Comparison of ENCODE assay signal across 19 cellular contexts in genomic region chr16:87601322-87602004, GRCh38. TPM values are rescaled to one million over a fixed set of nuclear protein-coding genes. Genes with fewer than 3 reads are reported as not detected.
DNase-seq lines count a peak whose midpoint lies in the region; ATAC-seq, FAIRE-seq and TF ChIP-seq lines count a peak whose summit lies in the region.
"Had no signal": no experiment of that assay in that cellular context is flagged by ENCODE, and none has a peak within 500 bp of the region (broad histone marks: within the 10 kb centered on the region; RNA-seq: fewer than 3 reads in every experiment).

No MANE protein-coding gene starts in this region.

- no peak for TF ChIP-seq EP300 in A549 (IDR thresholded peaks at IDR 0.05)

- H3K4me2 ChIP-seq in A549 (peak overlapping the region; percentile 93), astrocyte (ENCODE audit: low read length) (no peak overlapping the region)

- no peak for TF ChIP-seq RAD21 in A549 (conservative IDR thresholded peaks at IDR 0.05 in 1 of 2, IDR thresholded peaks at IDR 0.05 in 1 of 2)

- CTCF ChIA-PET in A549 (lab: Yijun Ruan, JAX) = interaction anchor here (1.8 to 2.2 kb wide), 2 partner anchors 13 to 35 kb away, joined by 5 to 10 read pairs; no protein-coding TSS in a partner anchor

- no peak overlapping the region for H2AFZ ChIP-seq in astrocyte (ENCODE audit: low read depth, low read length)

- TF ChIP-seq CTCF in A549 (IDR thresholded peaks at IDR 0.05) = no peak
- no peak for TF ChIP-seq CTCF in astrocyte (IDR thresholded peaks at IDR 0.05; ENCODE audit: insufficient read depth, low read depth, low read length)
- no peak for TF ChIP-seq CTCF in mesothelial cell of epicardium (IDR thresholded peaks at IDR 0.05; ENCODE audit: unreplicated experiment)
- TF ChIP-seq CTCF in colonic mucosa (IDR thresholded peaks at IDR 0.05) = no peak

- no peaks in the 10 kb centered on the region for H4K20me1 ChIP-seq in astrocyte (ENCODE audit: insufficient read depth, low read length)

- no peak overlapping the region for H3K27ac Mint-ChIP-seq in astrocyte (ENCODE audit: unreplicated experiment)
- H3K27ac Mint-ChIP-seq in mesothelial cell of epicardium = peak overlapping the region; percentile 23
- H3K27ac Mint-ChIP-seq: activated naive CD4-positive, alpha-beta T cell treated with anti-CD3 and anti-CD28 coated beads, Interleukin-2, amount 10 ng/mL, durations not matched to agents 7 days and 5 days had no signal

- WGBS in A549 (ENCODE audit: missing lambda C conversion rate) = 35% methylated on average over 35 of the region's 35 CpGs

- H3K36me3 Mint-ChIP-seq in astrocyte (ENCODE audit: low read depth, unreplicated experiment) (peaks cover under 1% of the 10 kb centered on the region), mesothelial cell of epicardium (no peaks in the 10 kb centered on the region)
- H3K36me3 Mint-ChIP-seq: activated naive CD4-positive, alpha-beta T cell treated with anti-CD3 and anti-CD28 coated beads, Interleukin-2, amount 10 ng/mL, durations not matched to agents 7 days and 5 days had no signal

- intact Hi-C loops in colonic mucosa (cut with DNase I) = no loop called here

- FAIRE-seq in A549 (lab: Jason Lieb, UNC) (no peak), astrocyte (lab: Jason Lieb, UNC) (no peak)
- FAIRE-seq: GM18507 had no signal

- DNase-seq in A549 (ENCODE audit: low read depth in 1 of 2, low spot score in 1 of 2) (no peak), COR-L47 (lab: John Stamatoyannopoulos, UW) (peak; percentile 47), astrocyte (ENCODE audit: low read depth) (no peak), mesothelial cell of epicardium (ENCODE audit: low spot score in 2 of 2, unreplicated experiment in 2 of 2) (no peak), colonic mucosa (no peak)
- DNase-seq: activated CD4-positive, alpha-beta T cell treated with anti-CD3 and anti-CD28 coated beads, Interleukin-2, amount 50 U/mL, for 48 hours; activated naive CD4-positive, alpha-beta T cell treated with anti-CD3 and anti-CD28 coated beads, Interleukin-2, amount 10 ng/mL, durations not matched to agents 7 days and 5 days; esophagus squamous epithelium; GDM1; IMR-90; midbrain; NCI-H1092 treated with DMSO at 0.1 percent for 48 hours; NCI-H446; OCI-M1 had no signal

- peak overlapping the region; percentile 51 for H3K4me3 ChIP-seq in A549
- no peak overlapping the region for H3K4me3 ChIP-seq in astrocyte (ENCODE audit: insufficient read depth, low read depth, low read length)
- H3K4me3 ChIP-seq in colonic mucosa = no peak overlapping the region

- no peak for TF ChIP-seq POLR2A in A549 (IDR thresholded peaks at IDR 0.05; ENCODE audit: low read length)

- no peak overlapping the region for H3K9ac ChIP-seq in astrocyte (ENCODE audit: low read length)
- H3K9ac ChIP-seq in colonic mucosa (ENCODE audit: low read depth in 2 of 2, low read length in 2 of 2) = no peak overlapping the region

- H3K27ac ChIP-seq in A549 (peak overlapping the region; percentile 13 to 81; a peak in 4 of 6 replicates), astrocyte (ENCODE audit: low read depth, low read length) (no peak overlapping the region), colonic mucosa (no peak overlapping the region)
- H3K27ac ChIP-seq: esophagus squamous epithelium had no signal

- H3K27me3 Mint-ChIP-seq in astrocyte (ENCODE audit: low read depth, unreplicated experiment) = peaks cover 38% of the 10 kb centered on the region
- peaks cover 37% of the 10 kb centered on the region for H3K27me3 Mint-ChIP-seq in mesothelial cell of epicardium (ENCODE audit: low read depth)

- H3K4me1 ChIP-seq in A549 (peaks cover 8% of the 10 kb centered on the region; the same call in 1 of the 3 replicates), astrocyte (ENCODE audit: insufficient read depth, low read length) (no peaks in the 10 kb centered on the region), colonic mucosa (no peaks in the 10 kb centered on the region)

- peaks cover 71% of the 10 kb centered on the region for H3K27me3 ChIP-seq in astrocyte (ENCODE audit: insufficient read depth, low read length)
- peaks cover 36% of the 10 kb centered on the region for H3K27me3 ChIP-seq in colonic mucosa

- POLR2A ChIA-PET in A549 (lab: Yijun Ruan, JAX) = interaction anchor here (0.6 kb wide), 1 partner anchor 617 kb away, joined by 3 read pairs; no protein-coding TSS in a partner anchor

- peak overlapping the region; percentile 77 for H3K4me3 Mint-ChIP-seq in astrocyte (ENCODE audit: unreplicated experiment)
- peak overlapping the region; percentile 76 for H3K4me3 Mint-ChIP-seq in mesothelial cell of epicardium
- H3K4me3 Mint-ChIP-seq: activated naive CD4-positive, alpha-beta T cell treated with anti-CD3 and anti-CD28 coated beads, Interleukin-2, amount 10 ng/mL, durations not matched to agents 7 days and 5 days had no signal

- H3K9me3 Mint-ChIP-seq in astrocyte (ENCODE audit: unreplicated experiment) (peaks cover 2% of the 10 kb centered on the region), mesothelial cell of epicardium (no peaks in the 10 kb centered on the region)
- H3K9me3 Mint-ChIP-seq: activated naive CD4-positive, alpha-beta T cell treated with anti-CD3 and anti-CD28 coated beads, Interleukin-2, amount 10 ng/mL, durations not matched to agents 7 days and 5 days had no signal

- H3K79me2 ChIP-seq in astrocyte (ENCODE audit: insufficient read depth, low read length) = no peaks in the 10 kb centered on the region

- H3K4me1 Mint-ChIP-seq in astrocyte (ENCODE audit: low read depth, unreplicated experiment) = no peaks in the 10 kb centered on the region
- H3K4me1 Mint-ChIP-seq in mesothelial cell of epicardium = peaks cover 15% of the 10 kb centered on the region

- H3K9me3 ChIP-seq in A549 (peaks cover 15% of the 10 kb centered on the region), astrocyte (ENCODE audit: insufficient read depth, low read depth, low read length) (peaks cover 3% of the 10 kb centered on the region), colonic mucosa (no peaks in the 10 kb centered on the region)

- H3K36me3 ChIP-seq in astrocyte (ENCODE audit: insufficient read depth, low read length) = no peaks in the 10 kb centered on the region
- no peaks in the 10 kb centered on the region for H3K36me3 ChIP-seq in colonic mucosa
- H3K36me3 ChIP-seq: esophagus squamous epithelium had no signal

- no peak for ATAC-seq in A549
- no peak for ATAC-seq in HG03095 (IDR thresholded peaks at IDR 0.05; ENCODE audit: unreplicated experiment)
- ATAC-seq in HG02588 (IDR thresholded peaks at IDR 0.05; ENCODE audit: unreplicated experiment) = no peak
- ATAC-seq in HG02885 (IDR thresholded peaks at IDR 0.05; ENCODE audit: poor library complexity, unreplicated experiment) = no peak

TF ChIP-seq in A549, 52 proteins besides CTCF, POLR2A, EP300 and RAD21:
- TF ChIP-seq EHF (CRISPR knock-in tag; IDR thresholded peaks at IDR 0.05) (no peak), ELK1 (IDR thresholded peaks at IDR 0.05; ENCODE audit: low read depth, low read length) (no peak), USF2 (IDR thresholded peaks at IDR 0.05) (no peak), SREBF2 (IDR thresholded peaks at IDR 0.05) (no peak), FOSB (CRISPR knock-in tag; IDR thresholded peaks at IDR 0.05) (no peak)

RNA-seq across cellular contexts. Expression of gene JPH3, which starts 0.8 kb away (rescaled TPM):
- 0.36 and 0.38 TPM in 2 replicates for polyA plus RNA-seq in A549 (2011; rRNA removed)
- 0.66 and 0.96 TPM in 2 replicates for polyA plus RNA-seq in A549 (2012; cell fraction: cytosol; rRNA removed)
- polyA plus RNA-seq in A549 (2012; cell fraction: nucleus; rRNA removed) = 0.80 and 0.91 TPM in 2 replicates
- 1.4 to 1.6 TPM (median 1.4 TPM) in 3 replicates for polyA plus RNA-seq in A549 (2017; fragmentation: RNase III; extraction: RNeasy Plus Mini Kit Qiagen cat#74134 plus additional on column Dnase treatment)
- 0.17 and 0.58 TPM in 2 replicates for polyA minus RNA-seq in A549 (2011; rRNA and poly(A)+ RNA removed)
- total RNA-seq in astrocyte = 8.6 and 9.3 TPM in 2 replicates
- total RNA-seq in mesothelial cell of epicardium = 15.1 to 16.8 TPM (median 15.4 TPM) in 3 replicates
- under 1 TPM; 0.15 to 0.42 TPM for total RNA-seq in colonic mucosa
- total RNA-seq: IMR-90 had no signal
- polyA plus RNA-seq: BJ had no signal

Comparison
In these comparisons a context has a peak if more than half of its experiments do, and no peak if none do; other contexts are left out.
1. H3K27ac ChIP-seq: peak in A549 (2 of 2); none in astrocyte (single experiment) and colonic mucosa (single experiment).